In genomic region chr3:140449591-140450256, GRCh38 we compare ENCODE assay signal across 22 cellular contexts.
"Had no signal": no experiment of that assay in that cellular context is flagged by ENCODE, and none has a peak within 500 bp of the region (broad histone marks: within the 10 kb centered on the region; RNA-seq: fewer than 3 reads in every experiment).

No MANE protein-coding gene starts in this region.

- H3K9me3 ChIP-seq: SK-N-SH had no signal

- FAIRE-seq: HepG2 had no signal

- H3K9me2 ChIP-seq: SK-N-SH had no signal

- DNase-seq: IMR-90, Kasumi-1, MM.1S, NCI-H1092 treated with DMSO at 0.1 percent for 48 hours, NCI-H1436, NCI-H187, NCI-H2029, NCI-H2081 treated with DMSO at 0.1 percent for 48 hours, NCI-H2171, NCI-H345, NCI-H446 treated with DMSO at 0.1 percent for 48 hours, NCI-H510A treated with DMSO at 0.1 percent for 48 hours, NCI-H526, NCI-H82, PC-3, SHP77, SK-N-SH, SW 1271 had no signal

- ATAC-seq: HepG2, Panc1, PC-3 had no signal

- H3K27ac ChIP-seq: KMS-11, RWPE1 had no signal

- H3K4me2 ChIP-seq: KMS-11, SK-N-SH had no signal
